Comparison of ENCODE assay signal across 12 cellular contexts in genomic region chr11:13010737-13011342, GRCh38. TPM values are rescaled to one million over a fixed set of nuclear protein-coding genes. Genes with fewer than 3 reads are reported as not detected.
A peak's percentile ranks its signal among the peaks of the same experiment; 100 is the strongest.
DNase-seq lines count a peak whose midpoint lies in the region; ATAC-seq and TF ChIP-seq lines count a peak whose summit lies in the region.
"Had no signal": no experiment of that assay in that cellular context is flagged by ENCODE, and none has a peak within 500 bp of the region (broad histone marks: within the 10 kb centered on the region; RNA-seq: fewer than 3 reads in every experiment).

No MANE protein-coding gene starts in this region.

- ATAC-seq in WTC11 (peak; percentile 3), HG03139 (IDR thresholded peaks at IDR 0.05; ENCODE audit: unreplicated experiment) (no peak), GM19328 (IDR thresholded peaks at IDR 0.05; ENCODE audit: unreplicated experiment) (no peak)

- no peak overlapping the region for H3K4me2 ChIP-seq in OCI-LY7 (ENCODE audit: low read length)

- POLR2A ChIA-PET in WTC11 (lab: Charles Lee) (interaction anchor here (0.5 kb wide), 1 partner anchor 39 kb away, joined by 4 read pairs; no protein-coding TSS in a partner anchor), OCI-LY7 (lab: Charles Lee) (no interaction called here)

- H3K9me3 Mint-ChIP-seq in WTC11 (peaks cover 10% of the 10 kb centered on the region), neural crest cell (peaks cover 6% of the 10 kb centered on the region)
- H3K9me3 Mint-ChIP-seq: CD4-positive, alpha-beta memory T cell had no signal

- H3K27ac Mint-ChIP-seq in WTC11: no peak overlapping the region
- no peak overlapping the region for H3K27ac Mint-ChIP-seq in neural crest cell (ENCODE audit: unreplicated experiment)

- H3K4me3 Mint-ChIP-seq in WTC11 (peak overlapping the region; percentile 81), neural crest cell (peak overlapping the region; percentile 90)

- intact Hi-C loops in OCI-LY7 (cut with micrococcal nuclease; ENCODE audit: unreplicated experiment): no loop called here

- BruUV-seq in OCI-LY7 (replicated peaks; lab: Mats Ljungman, UMichigan): no TSS peak

- in situ Hi-C loops in Caki2 (cut with HindIII; ENCODE audit: low pct_unique_long_range_greater_than_20kb, low sequenced_read_pairs): no loop called here

- peaks cover 55% of the 10 kb centered on the region for H3K4me1 Mint-ChIP-seq in WTC11
- H3K4me1 Mint-ChIP-seq in neural crest cell: peaks cover 64% of the 10 kb centered on the region

- H3K4me1 ChIP-seq in BE2C (no peaks in the 10 kb centered on the region), OCI-LY7 (ENCODE audit: insufficient read depth, low read length, poor library complexity, severe bottlenecking) (no peaks in the 10 kb centered on the region)

- no peaks in the 10 kb centered on the region for H4K20me1 ChIP-seq in OCI-LY7 (ENCODE audit: insufficient read depth, low read length)

- H3K27ac ChIP-seq in OCI-LY7 (ENCODE audit: low read depth, low read length, poor library complexity, severe bottlenecking): no peak overlapping the region
- H3K27ac ChIP-seq: adrenal gland had no signal

- TF ChIP-seq CTCF in WTC11 (IDR thresholded peaks at IDR 0.05) (no peak), neural crest cell (conservative IDR thresholded peaks at IDR 0.05) (no peak), BE2C (IDR thresholded peaks at IDR 0.05; ENCODE audit: low read depth, low read length) (no peak), OCI-LY7 (conservative IDR thresholded peaks at IDR 0.05; ENCODE audit: low read length) (no peak)

- peaks cover 12% of the 10 kb centered on the region for H3K36me3 Mint-ChIP-seq in WTC11
- peaks cover 5% of the 10 kb centered on the region for H3K36me3 Mint-ChIP-seq in neural crest cell (ENCODE audit: low read depth)
- H3K36me3 Mint-ChIP-seq: CD4-positive, alpha-beta memory T cell had no signal

- H2AFZ ChIP-seq in OCI-LY7 (ENCODE audit: low read length): no peak overlapping the region

- DNase-seq in Caki2 (ENCODE audit: low read depth): peak; percentile 50
- DNase-seq in WTC11 (ENCODE audit: low spot score): peak; percentile 47
- peak; percentile 35 for DNase-seq in iPS DF 19.7 (ENCODE audit: low read depth, low spot score)
- peak; percentile 16 for DNase-seq in neural crest cell (ENCODE audit: low read depth, low spot score)
- no peak for DNase-seq in BE2C
- DNase-seq in OCI-LY7 (ENCODE audit: low spot score): no peak
- DNase-seq: activated CD4-positive, alpha-beta T cell treated with anti-CD3 and anti-CD28 coated beads for 1 hour; CD4-positive, alpha-beta memory T cell; NCI-H1048 had no signal

- H3K36me3 ChIP-seq in BE2C (no peaks in the 10 kb centered on the region), OCI-LY7 (ENCODE audit: insufficient read depth, low read length) (no peaks in the 10 kb centered on the region)
- H3K36me3 ChIP-seq: adrenal gland had no signal

- H3K9me3 ChIP-seq in BE2C: no peaks in the 10 kb centered on the region
- H3K9me3 ChIP-seq in OCI-LY7 (ENCODE audit: low read length): no peaks in the 10 kb centered on the region
- H3K9me3 ChIP-seq: adrenal gland had no signal

- H3K79me2 ChIP-seq in OCI-LY7 (ENCODE audit: insufficient read depth, low read depth, low read length): no peaks in the 10 kb centered on the region

- H3K27me3 Mint-ChIP-seq in WTC11 (ENCODE audit: low read depth) (peaks cover 63% of the 10 kb centered on the region), neural crest cell (ENCODE audit: low read depth) (peaks cover 62% of the 10 kb centered on the region)

- H3K4me3 ChIP-seq in BE2C (ENCODE audit: low read depth, low read length): no peak overlapping the region
- no peak overlapping the region for H3K4me3 ChIP-seq in OCI-LY7 (ENCODE audit: low read depth, low read length, poor library complexity, severe bottlenecking)
- H3K4me3 ChIP-seq: adrenal gland had no signal

- CTCF ChIA-PET in WTC11 (lab: Charles Lee) (interaction anchor here (0.7 to 5.4 kb wide), 17 partner anchors 23 to 722 kb away, joined by 3 to 39 read pairs (median 4); no protein-coding TSS in a partner anchor), OCI-LY7 (lab: Charles Lee; ENCODE audit: unreplicated experiment) (no interaction called here)

- H3K27me3 ChIP-seq in BE2C: peaks cover 38% of the 10 kb centered on the region

- H3K9me2 ChIP-seq in OCI-LY7 (ENCODE audit: insufficient read depth, low read length): no peaks in the 10 kb centered on the region

TF ChIP-seq in WTC11, 78 proteins besides CTCF, POLR2A, EP300 and RAD21:
- TF ChIP-seq ZNF281 (CRISPR knock-in tag; IDR thresholded peaks at IDR 0.05) (peak; percentile 59; the same call in 1 of the 2 replicates), ZNF416 (CRISPR knock-in tag; IDR thresholded peaks at IDR 0.05) (no peak)
- TF ChIP-seq, protein P1, sequence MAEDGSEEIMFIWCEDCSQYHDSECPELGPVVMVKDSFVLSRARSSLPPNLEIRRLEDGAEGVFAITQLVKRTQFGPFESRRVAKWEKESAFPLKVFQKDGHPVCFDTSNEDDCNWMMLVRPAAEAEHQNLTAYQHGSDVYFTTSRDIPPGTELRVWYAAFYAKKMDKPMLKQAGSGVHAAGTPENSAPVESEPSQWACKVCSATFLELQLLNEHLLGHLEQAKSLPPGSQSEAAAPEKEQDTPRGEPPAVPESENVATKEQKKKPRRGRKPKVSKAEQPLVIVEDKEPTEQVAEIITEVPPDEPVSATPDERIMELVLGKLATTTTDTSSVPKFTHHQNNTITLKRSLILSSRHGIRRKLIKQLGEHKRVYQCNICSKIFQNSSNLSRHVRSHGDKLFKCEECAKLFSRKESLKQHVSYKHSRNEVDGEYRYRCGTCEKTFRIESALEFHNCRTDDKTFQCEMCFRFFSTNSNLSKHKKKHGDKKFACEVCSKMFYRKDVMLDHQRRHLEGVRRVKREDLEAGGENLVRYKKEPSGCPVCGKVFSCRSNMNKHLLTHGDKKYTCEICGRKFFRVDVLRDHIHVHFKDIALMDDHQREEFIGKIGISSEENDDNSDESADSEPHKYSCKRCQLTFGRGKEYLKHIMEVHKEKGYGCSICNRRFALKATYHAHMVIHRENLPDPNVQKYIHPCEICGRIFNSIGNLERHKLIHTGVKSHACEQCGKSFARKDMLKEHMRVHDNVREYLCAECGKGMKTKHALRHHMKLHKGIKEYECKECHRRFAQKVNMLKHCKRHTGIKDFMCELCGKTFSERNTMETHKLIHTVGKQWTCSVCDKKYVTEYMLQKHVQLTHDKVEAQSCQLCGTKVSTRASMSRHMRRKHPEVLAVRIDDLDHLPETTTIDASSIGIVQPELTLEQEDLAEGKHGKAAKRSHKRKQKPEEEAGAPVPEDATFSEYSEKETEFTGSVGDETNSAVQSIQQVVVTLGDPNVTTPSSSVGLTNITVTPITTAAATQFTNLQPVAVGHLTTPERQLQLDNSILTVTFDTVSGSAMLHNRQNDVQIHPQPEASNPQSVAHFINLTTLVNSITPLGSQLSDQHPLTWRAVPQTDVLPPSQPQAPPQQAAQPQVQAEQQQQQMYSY (CRISPR knock-in tag; IDR thresholded peaks at IDR 0.05): peak; percentile 88

RNA-seq across cellular contexts. Expression of gene RASSF10, which starts 1.7 kb away (rescaled TPM):
- 36.0 and 37.3 TPM in 2 replicates for total RNA-seq in Caki2 (2014; rRNA removed; shearing (Covaris generic); ENCODE audit: low replicate concordance)
- total RNA-seq in WTC11 (2021): 2.6 to 3.2 TPM (median 2.9 TPM) in 3 replicates
- 6.0 and 6.4 TPM in 2 replicates for total RNA-seq in neural crest cell
- not detected for polyA plus RNA-seq in BE2C (2012; ENCODE audit: insufficient read depth, insufficient read length, low read depth)
- total RNA-seq in OCI-LY7 (2014; rRNA removed; shearing (Covaris generic)): not detected in 2 replicates
- not detected in 2 replicates for total RNA-seq in OCI-LY7 (2022)
- total RNA-seq: adrenal gland; CD4-positive, alpha-beta memory T cell had no signal
- polyA plus RNA-seq: CD4-positive, alpha-beta memory T cell had no signal

Comparison
In these comparisons a context has a peak if more than half of its experiments do, and no peak if none do; other contexts are left out.
1. DNase-seq: peak in Caki2 (single experiment), WTC11 (single experiment), iPS DF 19.7 (single experiment) and neural crest cell (single experiment); none in BE2C (single experiment) and OCI-LY7 (single experiment).